7 cellular contexts compared by ENCODE assay signal in genomic region chr1:15741183-15741850, GRCh38. TPM values are rescaled to one million over a fixed set of nuclear protein-coding genes. Genes with fewer than 3 reads are reported as not detected.
DNase-seq lines count a peak whose midpoint lies in the region; ATAC-seq, FAIRE-seq and TF ChIP-seq lines count a peak whose summit lies in the region.

No MANE protein-coding gene starts in this region.

- POLR2A ChIA-PET in RWPE1 (lab: Yijun Ruan, JAX; ENCODE audit: low non-redundant PET), result no interaction called here

- no peaks in the 10 kb centered on the region for H3K36me3 Mint-ChIP-seq in activated T-helper 17 cell treated with anti-CD3 and anti-CD28 coated beads, Interleukin-2, amount 50 U/mL, for 72 hours (ENCODE audit: low read depth)

- H3K4me3 ChIP-seq in osteoblast (ENCODE audit: insufficient read depth, low read length) (no peak overlapping the region), tibial artery (no peak overlapping the region)

- H3K9me3 ChIP-seq in osteoblast (ENCODE audit: low read depth, low read length) (no peaks in the 10 kb centered on the region), tibial artery (no peaks in the 10 kb centered on the region)

- peak overlapping the region; percentile 84 for H3K27ac ChIP-seq in RWPE1
- no peak overlapping the region for H3K27ac ChIP-seq in osteoblast (ENCODE audit: low read depth, low read length)
- peak overlapping the region; percentile 41 to 48 for H3K27ac ChIP-seq in tibial artery

- no peak overlapping the region for H3K4me2 ChIP-seq in osteoblast (ENCODE audit: insufficient read depth, low read length)

- H3K36me3 ChIP-seq in osteoblast (ENCODE audit: insufficient read depth, low read length), result no peaks in the 10 kb centered on the region
- H3K36me3 ChIP-seq in tibial artery, result peaks cover 0 to 3% (median 0%) of the 10 kb centered on the region in 3 donors

- no peaks in the 10 kb centered on the region for H3K79me2 ChIP-seq in osteoblast (ENCODE audit: insufficient read depth, low read length)

- no peaks in the 10 kb centered on the region for H3K9me3 Mint-ChIP-seq in activated T-helper 17 cell treated with anti-CD3 and anti-CD28 coated beads, Interleukin-2, amount 50 U/mL, for 72 hours

- no peak overlapping the region for H2AFZ ChIP-seq in osteoblast (ENCODE audit: low read length)

- H3K27me3 ChIP-seq in osteoblast (ENCODE audit: insufficient read depth, low read length), result no peaks in the 10 kb centered on the region
- H3K27me3 ChIP-seq in tibial artery, result no peaks in the 10 kb centered on the region

- no peaks in the 10 kb centered on the region for H3K27me3 Mint-ChIP-seq in activated T-helper 17 cell treated with anti-CD3 and anti-CD28 coated beads, Interleukin-2, amount 50 U/mL, for 72 hours

- ATAC-seq in GM18498 (IDR thresholded peaks at IDR 0.05; ENCODE audit: unreplicated experiment), result peak; percentile 62
- ATAC-seq in activated T-helper 17 cell treated with anti-CD3 and anti-CD28 coated beads, Interleukin-2, amount 50 U/mL, for 72 hours (replicated peaks), result peak; percentile 92

- H4K20me1 ChIP-seq in osteoblast (ENCODE audit: insufficient read depth, low read length), result no peaks in the 10 kb centered on the region

- no peaks in the 10 kb centered on the region for H3K4me1 ChIP-seq in osteoblast (ENCODE audit: insufficient read depth, low read length)
- peaks cover 0 to 62% (median 25%) of the 10 kb centered on the region in 4 donors for H3K4me1 ChIP-seq in tibial artery

- intact Hi-C loops in tibial artery (cut with DNase I; ENCODE audit: low total_unique reads), result no loop called here

- no peak for FAIRE-seq in frontal cortex (lab: Jason Lieb, UNC)

- H3K4me3 Mint-ChIP-seq in activated T-helper 17 cell treated with anti-CD3 and anti-CD28 coated beads, Interleukin-2, amount 50 U/mL, for 72 hours, result no peak overlapping the region

- CTCF ChIA-PET in RWPE1 (lab: Yijun Ruan, JAX), result interaction anchor here (0.6 to 1.3 kb wide), 15 partner anchors 9 to 570 kb away, joined by 3 to 12 read pairs (median 3); no protein-coding TSS in a partner anchor

- H3K27ac Mint-ChIP-seq in activated T-helper 17 cell treated with anti-CD3 and anti-CD28 coated beads, Interleukin-2, amount 50 U/mL, for 72 hours, result no peak overlapping the region

- DNase-seq in Kasumi-1 (lab: John Stamatoyannopoulos, UW) (peak; percentile 39 to 48), RWPE1 (ENCODE audit: low spot score) (peak; percentile 87), frontal cortex (ENCODE audit: low spot score in 2 of 2) (peak; percentile 60 to 79), osteoblast (ENCODE audit: insufficient read length, low spot score, missing footprints) (peak; percentile 97), tibial artery (peak; percentile 76 to 88)

- peak; percentile 94 for TF ChIP-seq CTCF in RWPE1 (conservative IDR thresholded peaks at IDR 0.05; ENCODE audit: low read depth)
- peak; percentile 79 for TF ChIP-seq CTCF in osteoblast (IDR thresholded peaks at IDR 0.05; ENCODE audit: extremely low read depth, low read depth, low read length)
- peak; percentile 88 to 89 for TF ChIP-seq CTCF in tibial artery (IDR thresholded peaks at IDR 0.05)

- peaks cover 6% of the 10 kb centered on the region for H3K4me1 Mint-ChIP-seq in activated T-helper 17 cell treated with anti-CD3 and anti-CD28 coated beads, Interleukin-2, amount 50 U/mL, for 72 hours

RNA-seq across cellular contexts. Expression of gene TMEM82, which starts 1.0 kb away (rescaled TPM):
- not detected for total RNA-seq in activated T-helper 17 cell treated with anti-CD3 and anti-CD28 coated beads, Interleukin-2, amount 50 U/mL, for 72 hours
- total RNA-seq in frontal cortex (not detected), osteoblast (not detected in 2 replicates)

RNA-seq across cellular contexts. Expression of gene SLC25A34, which starts 5.3 kb away (rescaled TPM):
- total RNA-seq in activated T-helper 17 cell treated with anti-CD3 and anti-CD28 coated beads, Interleukin-2, amount 50 U/mL, for 72 hours, result 1 to 10 TPM in 1 of 2 donors, under 1 TPM in 1; 0.90 to 1.6 TPM
- total RNA-seq in frontal cortex (not detected), osteoblast (1.4 and 1.5 TPM in 2 replicates)

RNA-seq across cellular contexts. Expression of gene FBLIM1, which starts 17.3 kb away (rescaled TPM):
- not detected for total RNA-seq in activated T-helper 17 cell treated with anti-CD3 and anti-CD28 coated beads, Interleukin-2, amount 50 U/mL, for 72 hours
- total RNA-seq in frontal cortex, result 14.3 TPM
- 108 and 121 TPM in 2 replicates for total RNA-seq in osteoblast

RNA-seq across cellular contexts. Expression of gene PLEKHM2, which starts 57.2 kb away (rescaled TPM):
- total RNA-seq in activated T-helper 17 cell treated with anti-CD3 and anti-CD28 coated beads, Interleukin-2, amount 50 U/mL, for 72 hours, result 10 to 100 TPM; 32.2 to 50.5 TPM
- total RNA-seq in frontal cortex, result 32.6 TPM
- 123 and 132 TPM in 2 replicates for total RNA-seq in osteoblast

Comparison
In these comparisons a context has a peak if more than half of its experiments do, and no peak if none do; other contexts are left out.
1. DNase-seq: peak in every context shown above with its lines; median percentile 97 in osteoblast; 87 in RWPE1; 82 in tibial artery; 70 in frontal cortex; 44 in Kasumi-1.
2. RNA of gene FBLIM1, which starts 17.3 kb away (total RNA-seq): 108 to 121 TPM in osteoblast and 14.3 TPM in frontal cortex (single experiment); not detected in activated T-helper 17 cell treated with anti-CD3 and anti-CD28 coated beads, Interleukin-2, amount 50 U/mL, for 72 hours; every median in the first group is over 10 times any median in the second.
3. Peak in every context shown above with its lines, with median percentiles within 50 percentile points of each other: CTCF ChIP-seq.